ENCODE assay signal across 8 cellular contexts in the genomic region with DNA sequence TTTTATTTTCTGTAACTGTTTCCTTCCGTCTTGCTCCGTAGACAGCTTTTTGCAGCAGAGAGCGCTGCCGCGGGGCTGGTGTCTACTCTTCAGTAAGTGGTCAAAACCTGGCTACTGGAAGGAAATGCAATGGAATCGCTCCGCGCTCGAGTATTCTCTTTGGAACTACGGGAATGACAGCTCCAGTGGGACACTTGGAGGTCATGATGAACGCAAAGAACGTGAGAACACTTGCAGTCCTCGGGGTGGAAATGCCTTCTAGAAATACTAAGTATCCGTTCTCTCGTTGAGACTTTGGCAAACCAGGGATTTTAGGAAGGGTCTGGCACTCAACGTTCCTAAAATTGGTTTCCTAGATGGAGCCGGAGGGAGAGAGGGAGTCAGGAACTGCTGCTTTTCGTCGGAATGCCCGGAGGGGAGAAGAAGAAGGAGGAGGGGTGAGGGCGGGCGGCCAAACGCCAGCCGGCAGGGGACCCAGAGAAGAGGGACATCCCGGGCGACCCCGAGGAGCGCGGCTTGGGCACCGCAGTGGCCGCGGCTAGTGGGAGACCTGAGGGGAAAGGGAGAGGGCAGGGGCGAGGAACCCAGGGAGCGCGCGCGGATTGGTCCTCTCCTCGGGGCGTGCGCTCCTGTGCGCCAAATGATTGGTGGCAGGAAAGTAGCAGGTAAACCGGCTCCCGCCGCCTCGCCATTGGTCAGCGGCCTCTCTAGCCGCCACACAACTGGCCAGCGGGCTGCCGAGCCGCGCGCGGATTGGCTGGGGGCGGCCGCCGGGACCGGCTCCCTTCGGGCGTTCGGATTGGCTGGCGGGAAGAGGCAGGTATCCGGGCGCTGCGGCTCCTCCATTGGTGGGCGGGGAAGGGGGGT. TPM values are rescaled to one million over a fixed set of nuclear protein-coding genes. Genes with fewer than 3 reads are reported as not detected.
A peak's percentile ranks its signal among the peaks of the same experiment; 100 is the strongest.
DNase-seq lines count a peak whose midpoint lies in the region; FAIRE-seq and TF ChIP-seq lines count a peak whose summit lies in the region.

No MANE protein-coding gene starts in this region.

- H3K79me2 ChIP-seq in endothelial cell of umbilical vein (ENCODE audit: control insufficient read depth, insufficient read depth, low read length) = no peaks in the 10 kb centered on the region

- H3K9me3 ChIP-seq in CD8-positive, alpha-beta memory T cell (ENCODE audit: low read length) = no peaks in the 10 kb centered on the region
- H3K9me3 ChIP-seq in endothelial cell of umbilical vein (replicated peaks; ENCODE audit: control insufficient read depth, insufficient read depth, low read length) = no peaks in the 10 kb centered on the region

- TF ChIP-seq POLR2A in endothelial cell of umbilical vein (IDR thresholded peaks at IDR 0.05; ENCODE audit: low read depth, low read length) = no peak

- H3K9ac ChIP-seq in endothelial cell of umbilical vein (replicated peaks; ENCODE audit: extremely low read depth, insufficient read depth, low read length) = peak overlapping the region; percentile 45

- no peaks in the 10 kb centered on the region for H3K9me3 Mint-ChIP-seq in CD8-positive, alpha-beta memory T cell
- no peaks in the 10 kb centered on the region for H3K9me3 Mint-ChIP-seq in mesothelial cell of epicardium

- peak overlapping the region; percentile 92 to 99 (median 97) for H3K4me3 Mint-ChIP-seq in CD8-positive, alpha-beta memory T cell
- peak overlapping the region; percentile 88 for H3K4me3 Mint-ChIP-seq in mesothelial cell of epicardium

- CTCF ChIA-PET in CD8-positive, alpha-beta memory T cell (lab: Charles Lee) = interaction anchor here (1.0 to 1.5 kb wide), 2 partner anchors 39 to 67 kb away, joined by 4 read pairs; no protein-coding TSS in a partner anchor
- CTCF ChIA-PET in endothelial cell of umbilical vein (lab: Charles Lee) = interaction anchor here (1.0 to 1.3 kb wide), 4 partner anchors 39 to 67 kb away, joined by 3 to 4 read pairs (median 3); no protein-coding TSS in a partner anchor

- peak; percentile 94 to 98 (median 98) for DNase-seq in CD8-positive, alpha-beta memory T cell
- DNase-seq in GM20000 (ENCODE audit: low spot score) = peak; percentile 99
- DNase-seq in HS-5 (ENCODE audit: low read depth) = peak; percentile 75
- DNase-seq in NOMO-1 treated with DMSO at 0.1 percent for 48 hours (lab: John Stamatoyannopoulos, UW; ENCODE audit: unreplicated experiment) = peak; percentile 93
- DNase-seq in activated CD8-positive, alpha-beta memory T cell treated with anti-CD3 and anti-CD28 coated beads, Interleukin-2, amount 50 U/mL, for 48 hours = peak; percentile 97
- peak; percentile 98 for DNase-seq in endothelial cell of umbilical vein (ENCODE audit: low read depth, low spot score)
- peak; percentile 96 to 97 for DNase-seq in mesothelial cell of epicardium (ENCODE audit: low spot score in 2 of 2, unreplicated experiment in 2 of 2)
- peak; percentile 88 to 91 for DNase-seq in stimulated activated CD8-positive, alpha-beta memory T cell treated with anti-CD3 and anti-CD28 coated beads, Interleukin-15, amount 100 ng/mL, for 4 hours (ENCODE audit: low read depth in 2 of 2)

- peak overlapping the region; percentile 92 for H3K4me2 ChIP-seq in endothelial cell of umbilical vein (ENCODE audit: insufficient read depth, low read length)

- peaks cover 0 to 12% of the 10 kb centered on the region in 2 donors for H3K27me3 Mint-ChIP-seq in CD8-positive, alpha-beta memory T cell
- peaks cover 88% of the 10 kb centered on the region for H3K27me3 Mint-ChIP-seq in mesothelial cell of epicardium (ENCODE audit: low read depth)

- peaks cover 0 to 21% (median 2%) of the 10 kb centered on the region in 3 donors for H3K36me3 Mint-ChIP-seq in CD8-positive, alpha-beta memory T cell
- H3K36me3 Mint-ChIP-seq in mesothelial cell of epicardium = no peaks in the 10 kb centered on the region

- BruUV-seq in endothelial cell of umbilical vein (replicated peaks; lab: Mats Ljungman, UMichigan) = no TSS peak

- peak overlapping the region; percentile 81 to 98 (median 95) for H3K27ac Mint-ChIP-seq in CD8-positive, alpha-beta memory T cell
- H3K27ac Mint-ChIP-seq in mesothelial cell of epicardium = peak overlapping the region; percentile 93

- peaks cover 43 to 44% (median 43%) of the 10 kb centered on the region in 3 donors for H3K4me1 Mint-ChIP-seq in CD8-positive, alpha-beta memory T cell
- peaks cover 15% of the 10 kb centered on the region for H3K4me1 Mint-ChIP-seq in mesothelial cell of epicardium

- peak overlapping the region; percentile 60 for H3K27ac ChIP-seq in CD8-positive, alpha-beta memory T cell (ENCODE audit: low read depth, low read length)
- H3K27ac ChIP-seq in endothelial cell of umbilical vein (ENCODE audit: insufficient read depth, low read depth, low read length) = no peak overlapping the region

- H3K36me3 ChIP-seq in CD8-positive, alpha-beta memory T cell (ENCODE audit: insufficient read depth, low read length) = no peaks in the 10 kb centered on the region
- H3K36me3 ChIP-seq in endothelial cell of umbilical vein (ENCODE audit: control insufficient read depth in 2 of 2, extremely low read depth in 1 of 2, insufficient read depth in 2 of 2, low read length in 2 of 2) = no peaks in the 10 kb centered on the region

- FAIRE-seq in endothelial cell of umbilical vein (lab: Jason Lieb, UNC) = peak; percentile 90

- no peak for TF ChIP-seq CTCF in GM20000 (IDR thresholded peaks at IDR 0.05; ENCODE audit: extremely low read depth, missing control alignments)
- TF ChIP-seq CTCF in endothelial cell of umbilical vein (IDR thresholded peaks at IDR 0.05; ENCODE audit: extremely low read depth in 1 of 2, insufficient read depth in 1 of 2, low read depth in 1 of 2, low read length in 2 of 2) = no peak
- TF ChIP-seq CTCF in mesothelial cell of epicardium (IDR thresholded peaks at IDR 0.05; ENCODE audit: unreplicated experiment) = no peak

- peaks cover 3% of the 10 kb centered on the region for H4K20me1 ChIP-seq in endothelial cell of umbilical vein (replicated peaks; ENCODE audit: control insufficient read depth, extremely low read depth, insufficient read depth, low read length)

- POLR2A ChIA-PET in CD8-positive, alpha-beta memory T cell (lab: Charles Lee) = interaction anchor here (1.2 kb wide), 1 partner anchor 10 kb away, joined by 4 read pairs; no protein-coding TSS in a partner anchor
- POLR2A ChIA-PET in endothelial cell of umbilical vein (lab: Charles Lee) = no interaction called here

- no peaks in the 10 kb centered on the region for H3K9me1 ChIP-seq in endothelial cell of umbilical vein (replicated peaks; ENCODE audit: control insufficient read depth, extremely low read depth, insufficient read depth, low read length)

- dilution Hi-C loops in endothelial cell of umbilical vein (cut with MboI; ENCODE audit: extremely low pct_ligation_motif_present, low sequenced_read_pairs) = no loop called here

- H3K4me1 ChIP-seq in CD8-positive, alpha-beta memory T cell (ENCODE audit: insufficient read depth, low read length) = peaks cover 37% of the 10 kb centered on the region
- peaks cover 13% of the 10 kb centered on the region for H3K4me1 ChIP-seq in endothelial cell of umbilical vein (ENCODE audit: control insufficient read depth, extremely low read depth, insufficient read depth, low read length)

- intact Hi-C loops in endothelial cell of umbilical vein (cut with micrococcal nuclease) = loop anchor here (1.0 to 5.0 kb wide), 4 partner anchors 16 to 185 kb away; partner anchors contain the start of gene BTBD10

- H3K4me3 ChIP-seq in CD8-positive, alpha-beta memory T cell (ENCODE audit: low read length) = peak overlapping the region; percentile 98
- H3K4me3 ChIP-seq in endothelial cell of umbilical vein (replicated peaks in 1 of 3; ENCODE audit: insufficient read depth in 1 of 3, low read depth in 1 of 3, low read length in 3 of 3) = peak overlapping the region; percentile 60 to 88 (median 81)

- peak overlapping the region; percentile 99 for H2AFZ ChIP-seq in endothelial cell of umbilical vein (ENCODE audit: low read depth, low read length)

- no peaks in the 10 kb centered on the region for H3K27me3 ChIP-seq in CD8-positive, alpha-beta memory T cell (ENCODE audit: insufficient read depth, low read length, poor library complexity, severe bottlenecking)
- H3K27me3 ChIP-seq in endothelial cell of umbilical vein (ENCODE audit: control insufficient read depth in 2 of 2, insufficient read depth in 2 of 2, low read length in 2 of 2) = peaks cover 52 to 64% of the 10 kb centered on the region in 2 experiments

TF ChIP-seq in endothelial cell of umbilical vein, 7 proteins besides CTCF, POLR2A, EP300 and RAD21:
- TF ChIP-seq JUN (IDR thresholded peaks at IDR 0.05; ENCODE audit: borderline replicate concordance, insufficient read depth, insufficient read length, low read depth) (no peak), EZH2 (IDR thresholded peaks at IDR 0.05; ENCODE audit: borderline replicate concordance, low read depth, low read length, severe bottlenecking) (peak; percentile 82)
TF ChIP-seq in endothelial cell of umbilical vein: peak in this region for 1.

RNA-seq across cellular contexts. Expression of gene BMAL1, which starts 0.5 kb away (rescaled TPM):
- 10 to 100 TPM; 25.2 to 29.4 TPM for total RNA-seq in CD8-positive, alpha-beta memory T cell
- polyA plus RNA-seq in CD8-positive, alpha-beta memory T cell = 29.2 TPM
- total RNA-seq in endothelial cell of umbilical vein (10.1 and 11.2 TPM in 2 replicates), mesothelial cell of epicardium (5.5 to 6.7 TPM (median 5.8 TPM) in 3 replicates)
- 4.6 and 5.8 TPM in 2 replicates for polyA plus RNA-seq in endothelial cell of umbilical vein
- 5.2 and 5.3 TPM in 2 replicates for polyA plus RNA-seq in endothelial cell of umbilical vein (2011; cell fraction: cytosol; rRNA removed)
- 17.7 and 19.8 TPM in 2 replicates for polyA plus RNA-seq in endothelial cell of umbilical vein (2011; cell fraction: nucleus; rRNA removed)
- polyA plus RNA-seq in endothelial cell of umbilical vein (2012) = 5.4 and 7.0 TPM in 2 replicates
- polyA minus RNA-seq in endothelial cell of umbilical vein = 12.2 and 17.0 TPM in 2 replicates
- 10.5 TPM for polyA minus RNA-seq in endothelial cell of umbilical vein (2011; cell fraction: cytosol; rRNA and poly(A)+ RNA removed)
- 21.0 and 24.2 TPM in 2 replicates for polyA minus RNA-seq in endothelial cell of umbilical vein (2011; cell fraction: nucleus; rRNA and poly(A)+ RNA removed)
